14 cellular contexts compared by ENCODE assay signal in genomic region chrX:110089656-110090404, GRCh38.
DNase-seq lines count a peak whose midpoint lies in the region; ATAC-seq and TF ChIP-seq lines count a peak whose summit lies in the region.
"Had no signal": no experiment of that assay in that cellular context is flagged by ENCODE, and none has a peak within 500 bp of the region (broad histone marks: within the 10 kb centered on the region; RNA-seq: fewer than 3 reads in every experiment).

No MANE protein-coding gene starts in this region.

- H3K4me3 ChIP-seq in PC-9 (0 out of 2 replicates have a peak overlapping the region, but pooled peaks have one; percentile 6), coronary artery (no peak overlapping the region)

- peak; percentile 37 for ATAC-seq in effector memory CD8-positive, alpha-beta T cell (replicated peaks)
- ATAC-seq in stimulated activated naive B cell treated with anti-CD40 and anti-IgM and Interleukin-4, amounts not matched to agents 10 μg/mL and 1 μg/mL and 100 μg/mL, for 72 hours (replicated peaks) = peak; percentile 72 to 75
- no peak for ATAC-seq in GM21381 (IDR thresholded peaks at IDR 0.05; ENCODE audit: unreplicated experiment)
- ATAC-seq: PC-3 had no signal

- no peaks in the 10 kb centered on the region for H3K27me3 Mint-ChIP-seq in effector memory CD8-positive, alpha-beta T cell
- H3K27me3 Mint-ChIP-seq in stimulated activated naive B cell treated with anti-CD40 and anti-IgM and Interleukin-4, amounts not matched to agents 10 μg/mL and 1 μg/mL and 100 μg/mL, for 72 hours = no peaks in the 10 kb centered on the region
- H3K27me3 Mint-ChIP-seq in activated naive CD4-positive, alpha-beta T cell treated with anti-CD3 and anti-CD28 coated beads for 36 hours (ENCODE audit: low read depth) = no peaks in the 10 kb centered on the region
- H3K27me3 Mint-ChIP-seq: activated naive CD4-positive, alpha-beta T cell treated with anti-CD3 and anti-CD28 coated beads, Interleukin-2, amount 10 ng/mL, durations not matched to agents 7 days and 5 days had no signal

- peaks cover 51% of the 10 kb centered on the region for H3F3A ChIP-seq in PC-9 (ENCODE audit: insufficient read depth, low read depth)

- peaks cover 3% of the 10 kb centered on the region for H3K36me3 Mint-ChIP-seq in effector memory CD8-positive, alpha-beta T cell (ENCODE audit: insufficient read depth)
- peaks cover 2 to 4% of the 10 kb centered on the region in 2 donors for H3K36me3 Mint-ChIP-seq in stimulated activated naive B cell treated with anti-CD40 and anti-IgM and Interleukin-4, amounts not matched to agents 10 μg/mL and 1 μg/mL and 100 μg/mL, for 72 hours
- peaks cover 15% of the 10 kb centered on the region for H3K36me3 Mint-ChIP-seq in activated naive CD4-positive, alpha-beta T cell treated with anti-CD3 and anti-CD28 coated beads for 36 hours (ENCODE audit: low read depth)

- intact Hi-C loops in PC-9 (cut with micrococcal nuclease; ENCODE audit: unreplicated experiment) = loop anchor here (5.0 kb wide), 1 partner anchor 317 kb away; no protein-coding TSS in a partner anchor
- intact Hi-C loops in activated naive CD4-positive, alpha-beta T cell treated with anti-CD3 and anti-CD28 coated beads for 36 hours (cut with micrococcal nuclease) = no loop called here

- peak overlapping the region; percentile 99 for H3K27ac ChIP-seq in PC-9
- H3K27ac ChIP-seq in coronary artery = no peak overlapping the region
- H3K27ac ChIP-seq: 22Rv1, KMS-11, parathyroid adenoma had no signal

- H3K9me3 Mint-ChIP-seq in effector memory CD8-positive, alpha-beta T cell = no peaks in the 10 kb centered on the region
- H3K9me3 Mint-ChIP-seq in stimulated activated naive B cell treated with anti-CD40 and anti-IgM and Interleukin-4, amounts not matched to agents 10 μg/mL and 1 μg/mL and 100 μg/mL, for 72 hours = peaks cover 0 to 4% of the 10 kb centered on the region in 2 donors
- H3K9me3 Mint-ChIP-seq in activated naive CD4-positive, alpha-beta T cell treated with anti-CD3 and anti-CD28 coated beads for 36 hours = no peaks in the 10 kb centered on the region
- H3K9me3 Mint-ChIP-seq: T-helper 2 cell treated with Interferon-gamma antibody and Interleukin-4, amounts not matched to agents 5 μg/mL and 100 μg/mL, for 36 hours had no signal

- peak overlapping the region; percentile 84 for H3K4me2 ChIP-seq in PC-9
- H3K4me2 ChIP-seq: KMS-11 had no signal

- CTCF ChIA-PET in PC-9 (lab: Charles Lee) = interaction anchor here (0.6 kb wide), 1 partner anchor 56 kb away, joined by 3 read pairs; no protein-coding TSS in a partner anchor
- CTCF ChIA-PET in activated naive CD4-positive, alpha-beta T cell treated with anti-CD3 and anti-CD28 coated beads for 36 hours (lab: Charles Lee) = interaction anchor here (0.6 kb wide), 1 partner anchor 220 kb away, joined by 3 read pairs; no protein-coding TSS in a partner anchor

- H3K27ac Mint-ChIP-seq in effector memory CD8-positive, alpha-beta T cell = no peak overlapping the region
- peak overlapping the region; percentile 3 for H3K27ac Mint-ChIP-seq in stimulated activated naive B cell treated with anti-CD40 and anti-IgM and Interleukin-4, amounts not matched to agents 10 μg/mL and 1 μg/mL and 100 μg/mL, for 72 hours
- H3K27ac Mint-ChIP-seq in activated naive CD4-positive, alpha-beta T cell treated with anti-CD3 and anti-CD28 coated beads for 36 hours = no peak overlapping the region
- H3K27ac Mint-ChIP-seq: activated naive CD4-positive, alpha-beta T cell treated with anti-CD3 and anti-CD28 coated beads, Interleukin-2, amount 10 ng/mL, durations not matched to agents 7 days and 5 days; T-helper 2 cell treated with Interferon-gamma antibody and Interleukin-4, amounts not matched to agents 5 μg/mL and 100 μg/mL, for 36 hours had no signal

- no peaks in the 10 kb centered on the region; the same call in 1 of the 2 replicates for H4K20me1 ChIP-seq in PC-9 (ENCODE audit: insufficient read depth)

- no peaks in the 10 kb centered on the region for H3K27me3 ChIP-seq in PC-9 (ENCODE audit: insufficient read depth, low read depth)

- H3K9me2 ChIP-seq in PC-9 (ENCODE audit: insufficient read depth) = no peaks in the 10 kb centered on the region; the same call in 1 of the 2 replicates

- peaks cover 36% of the 10 kb centered on the region for H3K79me2 ChIP-seq in PC-9 (ENCODE audit: low read depth)
- H3K79me2 ChIP-seq: parathyroid adenoma had no signal

- H3K4me1 Mint-ChIP-seq in effector memory CD8-positive, alpha-beta T cell (ENCODE audit: low read depth in 2 of 2) = peaks cover 9 to 19% of the 10 kb centered on the region in 2 donors
- peaks cover 19 to 40% of the 10 kb centered on the region in 2 donors for H3K4me1 Mint-ChIP-seq in stimulated activated naive B cell treated with anti-CD40 and anti-IgM and Interleukin-4, amounts not matched to agents 10 μg/mL and 1 μg/mL and 100 μg/mL, for 72 hours
- H3K4me1 Mint-ChIP-seq in activated naive CD4-positive, alpha-beta T cell treated with anti-CD3 and anti-CD28 coated beads for 36 hours (ENCODE audit: low read depth) = peaks cover 16% of the 10 kb centered on the region

- H3K36me3 ChIP-seq in PC-9 (ENCODE audit: low read depth) = no peaks in the 10 kb centered on the region; the same call in 1 of the 2 replicates

- peaks cover 53% of the 10 kb centered on the region for H3K4me1 ChIP-seq in PC-9 (replicated peaks; ENCODE audit: insufficient read depth)

- no TSS peak for BruUV-seq in PC-9 (replicated peaks; lab: Mats Ljungman, UMichigan)

- H2AFZ ChIP-seq in PC-9 = no peak overlapping the region
- H2AFZ ChIP-seq: parathyroid adenoma had no signal

- H3K4me3 Mint-ChIP-seq in effector memory CD8-positive, alpha-beta T cell = no peak overlapping the region
- H3K4me3 Mint-ChIP-seq in stimulated activated naive B cell treated with anti-CD40 and anti-IgM and Interleukin-4, amounts not matched to agents 10 μg/mL and 1 μg/mL and 100 μg/mL, for 72 hours = peak overlapping the region in 1 of 2 donors; percentile 41
- H3K4me3 Mint-ChIP-seq in activated naive CD4-positive, alpha-beta T cell treated with anti-CD3 and anti-CD28 coated beads for 36 hours = no peak overlapping the region
- H3K4me3 Mint-ChIP-seq: activated naive CD4-positive, alpha-beta T cell treated with anti-CD3 and anti-CD28 coated beads, Interleukin-2, amount 10 ng/mL, durations not matched to agents 7 days and 5 days; T-helper 2 cell treated with Interferon-gamma antibody and Interleukin-4, amounts not matched to agents 5 μg/mL and 100 μg/mL, for 36 hours had no signal

- no peak for TF ChIP-seq CTCF in PC-9 (conservative IDR thresholded peaks at IDR 0.05)
- TF ChIP-seq CTCF in coronary artery (IDR thresholded peaks at IDR 0.05) = no peak

- POLR2A ChIA-PET in PC-9 (lab: Charles Lee; ENCODE audit: unreplicated experiment) = no interaction called here

- DNase-seq in SIG-M5 treated with dmso at 0.1 percent for 504 hours (lab: John Stamatoyannopoulos, UW; ENCODE audit: unreplicated experiment) (peak; percentile 62), SIG-M5 (lab: John Stamatoyannopoulos, UW) (no peak), PC-9 (no peak), coronary artery (ENCODE audit: low spot score) (no peak)
- DNase-seq in effector memory CD8-positive, alpha-beta T cell = no peak
- peak; percentile 32 for DNase-seq in stimulated activated naive B cell treated with anti-CD40 and anti-IgM and Interleukin-4, amounts not matched to agents 10 μg/mL and 1 μg/mL and 100 μg/mL, for 72 hours
- no peak for DNase-seq in activated naive CD4-positive, alpha-beta T cell treated with anti-CD3 and anti-CD28 coated beads for 36 hours
- DNase-seq: activated naive CD4-positive, alpha-beta T cell treated with anti-CD3 and anti-CD28 coated beads, Interleukin-2, amount 10 ng/mL, durations not matched to agents 7 days and 5 days; PC-3 had no signal

- H3K9me3 ChIP-seq in PC-9 (ENCODE audit: insufficient read depth, low read depth) = no peaks in the 10 kb centered on the region

Comparison
In these comparisons a context has a peak if more than half of its experiments do, and no peak if none do; other contexts are left out.
1. DNase-seq: peak in SIG-M5 treated with dmso at 0.1 percent for 504 hours (single experiment) and stimulated activated naive B cell treated with anti-CD40 and anti-IgM and Interleukin-4, amounts not matched to agents 10 μg/mL and 1 μg/mL and 100 μg/mL, for 72 hours (single experiment); none in SIG-M5 (single experiment), PC-9 (0 of 2), effector memory CD8-positive, alpha-beta T cell (0 of 3), activated naive CD4-positive, alpha-beta T cell treated with anti-CD3 and anti-CD28 coated beads for 36 hours (single experiment) and coronary artery (single experiment).